ENCODE assay signal across 20 cellular contexts in genomic region chr7:148276291-148277041, GRCh38.
DNase-seq lines count a peak whose midpoint lies in the region; ATAC-seq and TF ChIP-seq lines count a peak whose summit lies in the region.
"Had no signal": no experiment of that assay in that cellular context is flagged by ENCODE, and none has a peak within 500 bp of the region (broad histone marks: within the 10 kb centered on the region; RNA-seq: fewer than 3 reads in every experiment).

No MANE protein-coding gene starts in this region.

- peak; percentile 40 for DNase-seq in MV-4-11 (lab: John Stamatoyannopoulos, UW)
- DNase-seq in superior temporal gyrus (ENCODE audit: extremely low spot score): peak; percentile 49
- DNase-seq in cerebellum (ENCODE audit: low spot score): no peak
- DNase-seq in central memory CD4-positive, alpha-beta T cell: no peak
- no peak for DNase-seq in NCI-H345 (lab: John Stamatoyannopoulos, UW)
- DNase-seq: activated CD8-positive, alpha-beta T cell treated with anti-CD3 and anti-CD28 coated beads for 36 hours; activated gamma-delta T cell; activated T-cell treated with anti-CD3 and anti-CD28 coated beads for 4 hours; GF-D8; left lung; NCI-H2029; NCI-H510A; stimulated activated CD4-positive, alpha-beta T cell treated with anti-CD3 and anti-CD28 coated beads, Interleukin-1b, Interleukin-23, amount 100 ng/mL, for 48 hours; T-helper 9 cell had no signal

- H3K4me1 Mint-ChIP-seq in brain: peaks cover 31% of the 10 kb centered on the region
- H3K4me1 Mint-ChIP-seq: stimulated activated effector memory CD8-positive, alpha-beta T cell treated with anti-CD3 and anti-CD28 coated beads, Interleukin-12 subunit alpha, Interleukin-12 subunit beta, amount 100 ng/mL, for 72 hours had no signal

- ATAC-seq in GM18511 (IDR thresholded peaks at IDR 0.05; ENCODE audit: unreplicated experiment): peak; percentile 60
- ATAC-seq: activated CD8-positive, alpha-beta T cell treated with anti-CD3 and anti-CD28 coated beads for 36 hours; heart left ventricle; left lung; stimulated activated effector memory CD8-positive, alpha-beta T cell treated with anti-CD3 and anti-CD28 coated beads, Interleukin-12 subunit alpha, Interleukin-12 subunit beta, amount 100 ng/mL, for 72 hours had no signal

- no peak for TF ChIP-seq CTCF in brain (conservative IDR thresholded peaks at IDR 0.05)

- H3K27ac Mint-ChIP-seq in brain: peak overlapping the region; percentile 73 to 98 (median 93)
- H3K27ac Mint-ChIP-seq: activated CD8-positive, alpha-beta T cell treated with anti-CD3 and anti-CD28 coated beads for 36 hours; progenitor cell of endocrine pancreas; stimulated activated effector memory CD8-positive, alpha-beta T cell treated with anti-CD3 and anti-CD28 coated beads, Interleukin-12 subunit alpha, Interleukin-12 subunit beta, amount 100 ng/mL, for 72 hours had no signal

- H3K4me3 Mint-ChIP-seq in brain: peak overlapping the region in 3 of 5 experiments; percentile 19 to 49 (median 36)
- H3K4me3 Mint-ChIP-seq: activated CD8-positive, alpha-beta T cell treated with anti-CD3 and anti-CD28 coated beads for 36 hours; neural crest cell; stimulated activated effector memory CD8-positive, alpha-beta T cell treated with anti-CD3 and anti-CD28 coated beads, Interleukin-12 subunit alpha, Interleukin-12 subunit beta, amount 100 ng/mL, for 72 hours had no signal

- no peaks in the 10 kb centered on the region for H3K27me3 Mint-ChIP-seq in brain

- no peaks in the 10 kb centered on the region for H3K36me3 Mint-ChIP-seq in brain
- H3K36me3 Mint-ChIP-seq: stimulated activated effector memory CD8-positive, alpha-beta T cell treated with anti-CD3 and anti-CD28 coated beads, Interleukin-12 subunit alpha, Interleukin-12 subunit beta, amount 100 ng/mL, for 72 hours had no signal

- H3K9me3 Mint-ChIP-seq in brain: peaks cover 0 to 4% (median 0%) of the 10 kb centered on the region in 5 experiments
- H3K9me3 Mint-ChIP-seq: activated CD8-positive, alpha-beta T cell treated with anti-CD3 and anti-CD28 coated beads for 36 hours; stimulated activated effector memory CD8-positive, alpha-beta T cell treated with anti-CD3 and anti-CD28 coated beads, Interleukin-12 subunit alpha, Interleukin-12 subunit beta, amount 100 ng/mL, for 72 hours had no signal

Comparison
In these comparisons a context has a peak if more than half of its experiments do, and no peak if none do; other contexts are left out.
1. DNase-seq: peak in MV-4-11 (single experiment) and superior temporal gyrus (single experiment); none in cerebellum (single experiment), central memory CD4-positive, alpha-beta T cell (single experiment) and NCI-H345 (single experiment).